Comparison of ENCODE assay signal across 10 cellular contexts in the genomic region with DNA sequence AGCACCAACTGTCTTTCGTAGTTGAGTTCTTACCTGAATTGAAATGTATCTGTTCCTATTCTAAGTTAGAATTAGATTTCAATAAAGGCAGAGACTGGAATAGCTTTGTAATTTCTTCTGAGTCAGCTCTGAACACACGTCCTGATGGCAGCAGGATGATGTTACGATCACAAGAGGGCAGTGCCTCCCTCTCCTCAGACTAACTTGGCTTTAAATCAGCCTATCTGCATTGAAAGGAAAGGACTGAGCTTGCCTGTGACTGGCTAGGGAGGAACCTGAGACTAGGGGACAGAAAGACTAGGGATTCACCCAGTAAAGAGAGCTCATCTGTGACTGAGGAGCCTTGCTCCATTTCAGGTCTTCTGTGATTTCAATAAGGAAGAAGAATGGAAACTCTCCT.
A peak's percentile ranks its signal among the peaks of the same experiment; 100 is the strongest.
DNase-seq lines count a peak whose midpoint lies in the region; ATAC-seq, FAIRE-seq and TF ChIP-seq lines count a peak whose summit lies in the region.
"Had no signal": no experiment of that assay in that cellular context is flagged by ENCODE, and none has a peak within 500 bp of the region (broad histone marks: within the 10 kb centered on the region; RNA-seq: fewer than 3 reads in every experiment).

No MANE protein-coding gene starts in this region.

- ATAC-seq in Right ventricle myocardium superior (ENCODE audit: poor library complexity), result no peak
- no peak for ATAC-seq in HG03108 (IDR thresholded peaks at IDR 0.05; ENCODE audit: unreplicated experiment)

- H3K4me3 Mint-ChIP-seq in T-helper 1 cell treated with Interleukin-12 subunit alpha and Interleukin-12 subunit beta and Interleukin-4 antibody, amounts not matched to agents 30 μg/mL and 1 μg/mL, for 36 hours, result peak overlapping the region; percentile 87

- no peaks in the 10 kb centered on the region for H3K36me3 Mint-ChIP-seq in T-helper 1 cell treated with Interleukin-12 subunit alpha and Interleukin-12 subunit beta and Interleukin-4 antibody, amounts not matched to agents 30 μg/mL and 1 μg/mL, for 36 hours (ENCODE audit: low read depth)

- TF ChIP-seq CTCF in fibroblast of mammary gland (conservative IDR thresholded peaks at IDR 0.05; ENCODE audit: control insufficient read depth, insufficient read depth, low read depth, low read length), result peak; percentile 8

- H3K27me3 Mint-ChIP-seq in T-helper 1 cell treated with Interleukin-12 subunit alpha and Interleukin-12 subunit beta and Interleukin-4 antibody, amounts not matched to agents 30 μg/mL and 1 μg/mL, for 36 hours (ENCODE audit: low read depth), result peaks cover 6% of the 10 kb centered on the region

- intact Hi-C loops in Right ventricle myocardium superior (cut with DNase I), result no loop called here

- peaks cover 28% of the 10 kb centered on the region for H3K4me1 Mint-ChIP-seq in T-helper 1 cell treated with Interleukin-12 subunit alpha and Interleukin-12 subunit beta and Interleukin-4 antibody, amounts not matched to agents 30 μg/mL and 1 μg/mL, for 36 hours (ENCODE audit: low read depth)

- H3K9me3 Mint-ChIP-seq in T-helper 1 cell treated with Interleukin-12 subunit alpha and Interleukin-12 subunit beta and Interleukin-4 antibody, amounts not matched to agents 30 μg/mL and 1 μg/mL, for 36 hours, result no peaks in the 10 kb centered on the region

- no peak overlapping the region for H3K4me3 ChIP-seq in fibroblast of mammary gland (ENCODE audit: control insufficient read depth, low read depth, low read length)
- H3K4me3 ChIP-seq: adrenal gland, tibial nerve had no signal

- H3K27ac Mint-ChIP-seq in T-helper 1 cell treated with Interleukin-12 subunit alpha and Interleukin-12 subunit beta and Interleukin-4 antibody, amounts not matched to agents 30 μg/mL and 1 μg/mL, for 36 hours, result peak overlapping the region; percentile 88

- peak; percentile 40 for DNase-seq in stimulated activated CD4-positive, alpha-beta T cell treated with anti-CD3 and anti-CD28 coated beads, Interleukin-1b, Interleukin-23, amount 100 ng/mL, for 48 hours
- DNase-seq in stimulated activated CD4-positive, alpha-beta T cell treated with anti-CD3 and anti-CD28 coated beads, Interleukin-2, amount 100 ng/mL, for 48 hours, result no peak
- DNase-seq in fibroblast of mammary gland (ENCODE audit: low read depth) (peak; percentile 1), urothelium cell line (ENCODE audit: low spot score) (peak; percentile 37), COLO829 (ENCODE audit: low spot score) (no peak), Right ventricle myocardium superior (no peak)

- peak; percentile 32 for FAIRE-seq in urothelium cell line (lab: Jason Lieb, UNC)

Comparison
In these comparisons a context has a peak if more than half of its experiments do, and no peak if none do; other contexts are left out.
1. DNase-seq: peak in stimulated activated CD4-positive, alpha-beta T cell treated with anti-CD3 and anti-CD28 coated beads, Interleukin-1b, Interleukin-23, amount 100 ng/mL, for 48 hours (single experiment), fibroblast of mammary gland (single experiment) and urothelium cell line (single experiment); none in stimulated activated CD4-positive, alpha-beta T cell treated with anti-CD3 and anti-CD28 coated beads, Interleukin-2, amount 100 ng/mL, for 48 hours (0 of 2), COLO829 (single experiment) and Right ventricle myocardium superior (single experiment).